ENCODE assay signal across 35 cellular contexts in genomic region chr12:113339540-113339939, GRCh38. TPM values are rescaled to one million over a fixed set of nuclear protein-coding genes. Genes with fewer than 3 reads are reported as not detected.
DNase-seq lines count a peak whose midpoint lies in the region; ATAC-seq, FAIRE-seq and TF ChIP-seq lines count a peak whose summit lies in the region.
"Had no signal": no experiment of that assay in that cellular context is flagged by ENCODE, and none has a peak within 500 bp of the region (broad histone marks: within the 10 kb centered on the region; RNA-seq: fewer than 3 reads in every experiment).

No MANE protein-coding gene starts in this region.

- no peak overlapping the region for H3K4me3 Mint-ChIP-seq in dendritic cell treated with granulocyte-macrophage colony-stimulating factor and Interleukin-4, amounts not matched to agents 40 ng/mL and 50 ng/mL, for 4 days
- H3K4me3 Mint-ChIP-seq: B cell; CD14-positive monocyte; CD4-positive, alpha-beta memory T cell; CD4-positive, alpha-beta T cell; CD8-positive, alpha-beta memory T cell; CD8-positive, alpha-beta T cell had no signal

- intact Hi-C loops in K562 (cut with micrococcal nuclease): no loop called here
- intact Hi-C loops in dendritic cell treated with granulocyte-macrophage colony-stimulating factor and Interleukin-4, amounts not matched to agents 40 ng/mL and 50 ng/mL, for 4 days (cut with micrococcal nuclease): no loop called here

- no peak for TF ChIP-seq RAD21 in K562 (CRISPR knock-in tag; conservative IDR thresholded peaks at IDR 0.05 in 1 of 2, IDR thresholded peaks at IDR 0.05 in 1 of 2)

- no peak overlapping the region for H2AFZ ChIP-seq in K562 (ENCODE audit: low read depth, low read length)

- H3K27me3 ChIP-seq in K562 (ENCODE audit: control insufficient read depth in 2 of 2, insufficient read depth in 2 of 2, low read length in 2 of 2): no peaks in the 10 kb centered on the region

- H3K9me3 ChIP-seq in HEK293 (ENCODE audit: control insufficient read depth, insufficient read depth, low read depth, low read length): no peaks in the 10 kb centered on the region
- H3K9me3 ChIP-seq in K562 (replicated peaks; ENCODE audit: control insufficient read depth, insufficient read depth, low read depth, low read length): no peaks in the 10 kb centered on the region
- H3K9me3 ChIP-seq: A549; BE2C; BLaER1; BLaER1 treated with 17β-estradiol and CSF1 and Interleukin-3, amounts not matched to agents 10 nM and 100 nM; Caco-2 had no signal

- no peak for TF ChIP-seq CTCF in HEK293 (tag by site-specific recombination; IDR thresholded peaks at IDR 0.05)
- no peak for TF ChIP-seq CTCF in K562 (IDR thresholded peaks at IDR 0.05 in 2 of 3, conservative IDR thresholded peaks at IDR 0.05 in 1 of 3; ENCODE audit: insufficient read depth in 2 of 3, low read depth in 1 of 3, low read length in 3 of 3)

- H4K20me1 ChIP-seq in K562 (replicated peaks; ENCODE audit: control insufficient read depth, insufficient read depth, low read length): no peaks in the 10 kb centered on the region
- H4K20me1 ChIP-seq: BLaER1; BLaER1 treated with 17β-estradiol and CSF1 and Interleukin-3, amounts not matched to agents 10 nM and 100 nM had no signal

- no peak for ATAC-seq in K562
- no peak for ATAC-seq in GM21528 (IDR thresholded peaks at IDR 0.05; ENCODE audit: low FRiP score, unreplicated experiment)
- ATAC-seq: A549; CD8-positive, alpha-beta T cell had no signal

- H3K36me3 ChIP-seq in HEK293 (ENCODE audit: control insufficient read depth in 2 of 2, insufficient read depth in 1 of 2, low read length in 2 of 2) (no peaks in the 10 kb centered on the region), K562 (ENCODE audit: control insufficient read depth, insufficient read depth, low read length) (no peaks in the 10 kb centered on the region)
- H3K36me3 ChIP-seq: BE2C; BLaER1; BLaER1 treated with 17β-estradiol and CSF1 and Interleukin-3, amounts not matched to agents 10 nM and 100 nM had no signal

- POLR2A ChIA-PET in HEK293 (lab: Yijun Ruan, JAX): no interaction called here
- POLR2A ChIA-PET in K562 (lab: Yijun Ruan, JAX): no interaction called here

- H3K9ac ChIP-seq in K562 (ENCODE audit: insufficient read depth in 1 of 2, low read depth in 2 of 2, low read length in 2 of 2): no peak overlapping the region
- H3K9ac ChIP-seq: BLaER1; BLaER1 treated with 17β-estradiol and CSF1 and Interleukin-3, amounts not matched to agents 10 nM and 100 nM had no signal

- H3K4me2 ChIP-seq in K562 (ENCODE audit: insufficient read depth, low read length): no peak overlapping the region
- H3K4me2 ChIP-seq: A549; BLaER1; BLaER1 treated with 17β-estradiol and CSF1 and Interleukin-3, amounts not matched to agents 10 nM and 100 nM had no signal

- H3K4me3 ChIP-seq in HEK293 (ENCODE audit: low read depth, low read length): no peak overlapping the region
- H3K4me3 ChIP-seq in K562: no peak overlapping the region
- H3K4me3 ChIP-seq: A549; BLaER1; BLaER1 treated with 17β-estradiol and CSF1 and Interleukin-3, amounts not matched to agents 10 nM and 100 nM had no signal

- CTCF ChIA-PET in HEK293 (lab: Yijun Ruan, JAX): no interaction called here
- CTCF ChIA-PET in K562 (lab: Yijun Ruan, JAX; ENCODE audit: low intra/inter-chr PET ratio): no interaction called here

- H3K27me3 Mint-ChIP-seq in dendritic cell treated with granulocyte-macrophage colony-stimulating factor and Interleukin-4, amounts not matched to agents 40 ng/mL and 50 ng/mL, for 4 days: no peaks in the 10 kb centered on the region
- H3K27me3 Mint-ChIP-seq: B cell; CD4-positive, alpha-beta memory T cell; CD4-positive, alpha-beta T cell had no signal

- no peaks in the 10 kb centered on the region for H3K9me3 Mint-ChIP-seq in dendritic cell treated with granulocyte-macrophage colony-stimulating factor and Interleukin-4, amounts not matched to agents 40 ng/mL and 50 ng/mL, for 4 days
- H3K9me3 Mint-ChIP-seq: CD4-positive, alpha-beta memory T cell; CD4-positive, alpha-beta T cell; CD4-positive, CD25-positive, alpha-beta regulatory T cell; CD8-positive, alpha-beta memory T cell; CD8-positive, alpha-beta T cell had no signal

- no TSS peak for BruUV-seq in K562 (replicated peaks; lab: Mats Ljungman, UMichigan)

- no peak for FAIRE-seq in K562 (lab: Jason Lieb, UNC)
- FAIRE-seq in H54 (lab: Jason Lieb, UNC): no peak
- FAIRE-seq: A204.1, A549, D721Med had no signal

- in situ Hi-C loops in K562 (cut with MboI): no loop called here

- 66% methylated on average over 5 of the region's 5 CpGs for WGBS in K562 (ENCODE audit: insufficient coverage, low coverage, missing lambda C conversion rate)

- DNase-seq in K562 (ENCODE audit: extremely low read depth in 1 of 4, low spot score in 3 of 4): no peak
- no peak for DNase-seq in activated gamma-delta T cell (lab: John Stamatoyannopoulos, UW)
- no peak for DNase-seq in H54 (ENCODE audit: insufficient read length, low spot score)
- DNase-seq: 8988T; ACHN; AML-193; BE2C; C1 segment of cervical spinal cord; Caco-2; Calu3; CD4-positive, alpha-beta memory T cell; CD4-positive, alpha-beta T cell; CD4-positive, CD25-positive, alpha-beta regulatory T cell; CD8-positive, alpha-beta memory T cell; CD8-positive, alpha-beta T cell; COR-L47; DMS 273 treated with DMSO at 0.1 percent for 48 hours; DMS153; DMS53; DMS79; DMS79 treated with DMSO at 0.1 percent for 48 hours; DND-41; EL had no signal

- H3K9me1 ChIP-seq in K562 (ENCODE audit: control insufficient read depth, insufficient read depth, low read length): no peaks in the 10 kb centered on the region

- no peak for TF ChIP-seq POLR2A in K562 (conservative IDR thresholded peaks at IDR 0.05)
- no peak for TF ChIP-seq POLR2A in H54 (IDR thresholded peaks at IDR 0.05; ENCODE audit: low read depth, low read length)

- H3K27ac ChIP-seq in HEK293 (ENCODE audit: extremely low read depth, low read depth, low read length) (no peak overlapping the region), K562 (ENCODE audit: extremely low read depth, low read depth, low read length) (no peak overlapping the region)
- H3K27ac ChIP-seq: 22Rv1; A549; BLaER1; BLaER1 treated with 17β-estradiol and CSF1 and Interleukin-3, amounts not matched to agents 10 nM and 100 nM; C4-2B had no signal

- H3K36me3 Mint-ChIP-seq in dendritic cell treated with granulocyte-macrophage colony-stimulating factor and Interleukin-4, amounts not matched to agents 40 ng/mL and 50 ng/mL, for 4 days (ENCODE audit: low read depth): peaks cover 4% of the 10 kb centered on the region
- H3K36me3 Mint-ChIP-seq: CD14-positive monocyte; CD4-positive, CD25-positive, alpha-beta regulatory T cell had no signal

- no peak for TF ChIP-seq EP300 in K562 (IDR thresholded peaks at IDR 0.05; ENCODE audit: low read length)

- H3K4me1 ChIP-seq in HEK293 (ENCODE audit: control insufficient read depth, insufficient read depth, low read length) (no peaks in the 10 kb centered on the region), K562 (replicated peaks in 1 of 2; ENCODE audit: control insufficient read depth in 2 of 2, insufficient read depth in 2 of 2, low read length in 2 of 2) (peaks cover 8 to 13% of the 10 kb centered on the region in 2 experiments)
- H3K4me1 ChIP-seq: A549, BE2C, Caco-2 had no signal

- peak overlapping the region; percentile 75 for H3K27ac Mint-ChIP-seq in dendritic cell treated with granulocyte-macrophage colony-stimulating factor and Interleukin-4, amounts not matched to agents 40 ng/mL and 50 ng/mL, for 4 days
- H3K27ac Mint-ChIP-seq: B cell; CD4-positive, alpha-beta memory T cell; CD4-positive, alpha-beta T cell; CD4-positive, CD25-positive, alpha-beta regulatory T cell; CD8-positive, alpha-beta memory T cell; CD8-positive, alpha-beta T cell had no signal

- peaks cover 3% of the 10 kb centered on the region for H3K79me2 ChIP-seq in K562 (ENCODE audit: control insufficient read depth, insufficient read depth, low read length)

- peaks cover 50% of the 10 kb centered on the region for H3K4me1 Mint-ChIP-seq in dendritic cell treated with granulocyte-macrophage colony-stimulating factor and Interleukin-4, amounts not matched to agents 40 ng/mL and 50 ng/mL, for 4 days (ENCODE audit: low read depth)

RNA-seq across cellular contexts. Expression of gene SLC8B1, which starts 4.6 kb away (rescaled TPM):
- 58.8 and 108 TPM in 2 replicates for total RNA-seq in K562 (2011; cell fraction: chromatin; rRNA removed; ENCODE audit: low replicate concordance)
- total RNA-seq in K562 (2011; cell fraction: nucleolus; rRNA removed): 66.5 and 71.5 TPM in 2 replicates
- total RNA-seq in K562 (2011; cell fraction: nucleoplasm; rRNA removed): 58.5 and 61.2 TPM in 2 replicates
- 18.5 and 26.3 TPM in 2 replicates for total RNA-seq in K562 (2014; rRNA removed)
- total RNA-seq in K562 (2014; rRNA removed; fragmentation: Illumina TruSeq; extraction: Trizol): 12.6 and 18.1 TPM in 2 replicates
- 21.0 and 21.2 TPM in 2 replicates for total RNA-seq in K562 (2015; rRNA removed; fragmentation: Illumina TruSeq; extraction: Trizol)
- 31.8 and 34.1 TPM in 2 replicates for total RNA-seq in K562 (2021)
- 18.2 and 25.0 TPM in 2 replicates for polyA plus RNA-seq in K562 (2011; rRNA removed)
- 35.8 and 50.0 TPM in 2 replicates for polyA plus RNA-seq in K562 (2011; cell fraction: cytosol; rRNA removed)
- 70.2 and 99.8 TPM in 2 replicates for polyA plus RNA-seq in K562 (2011; cell fraction: nucleus; rRNA removed)
- polyA plus RNA-seq in K562 (2012): 20.5 and 24.5 TPM in 2 replicates
- polyA plus RNA-seq in K562 (2014; fragmentation: Illumina TruSeq; extraction: Trizol): 23.0 and 24.1 TPM in 2 replicates
- polyA plus RNA-seq in K562 (2014; fragmentation: Nextera tagmentation; extraction: Ambion mirVana): under 1 TPM; 0.86 to 0.87 TPM
- polyA plus RNA-seq in K562 (2014; rRNA removed): 25.2 and 26.5 TPM in 2 replicates
- polyA minus RNA-seq in K562 (2011; rRNA and poly(A)+ RNA removed): 19.1 and 29.2 TPM in 2 replicates
- polyA minus RNA-seq in K562 (2011; cell fraction: cytosol; rRNA and poly(A)+ RNA removed): 18.6 and 20.4 TPM in 2 replicates
- polyA minus RNA-seq in K562 (2011; cell fraction: nucleus; rRNA and poly(A)+ RNA removed): 27.6 and 36.0 TPM in 2 replicates

RNA-seq across cellular contexts. Expression of gene PLBD2, which starts 18.8 kb away (rescaled TPM):
- total RNA-seq in K562 (2011; cell fraction: chromatin; rRNA removed; ENCODE audit: low replicate concordance): 26.2 and 43.8 TPM in 2 replicates
- 42.6 and 46.5 TPM in 2 replicates for total RNA-seq in K562 (2011; cell fraction: nucleolus; rRNA removed)
- total RNA-seq in K562 (2011; cell fraction: nucleoplasm; rRNA removed): 41.1 and 61.7 TPM in 2 replicates
- 7.2 and 9.1 TPM in 2 replicates for total RNA-seq in K562 (2014; rRNA removed)
- 1.3 and 2.4 TPM in 2 replicates for total RNA-seq in K562 (2014; rRNA removed; fragmentation: Illumina TruSeq; extraction: Trizol)
- 4.1 and 4.4 TPM in 2 replicates for total RNA-seq in K562 (2015; rRNA removed; fragmentation: Illumina TruSeq; extraction: Trizol)
- 33.1 and 37.4 TPM in 2 replicates for total RNA-seq in K562 (2021)
- polyA plus RNA-seq in K562 (2011; rRNA removed): 5.5 and 7.8 TPM in 2 replicates
- 11.4 and 15.3 TPM in 2 replicates for polyA plus RNA-seq in K562 (2011; cell fraction: cytosol; rRNA removed)
- 8.5 and 11.2 TPM in 2 replicates for polyA plus RNA-seq in K562 (2011; cell fraction: nucleus; rRNA removed)
- 18.7 and 28.0 TPM in 2 replicates for polyA plus RNA-seq in K562 (2012)
- polyA plus RNA-seq in K562 (2014; fragmentation: Illumina TruSeq; extraction: Trizol): 31.3 and 33.7 TPM in 2 replicates
- polyA plus RNA-seq in K562 (2014; fragmentation: Nextera tagmentation; extraction: Ambion mirVana): 1 to 10 TPM; 5.0 to 6.0 TPM
- polyA plus RNA-seq in K562 (2014; rRNA removed): 16.4 and 17.6 TPM in 2 replicates
- 7.4 and 11.0 TPM in 2 replicates for polyA minus RNA-seq in K562 (2011; rRNA and poly(A)+ RNA removed)
- 21.5 and 26.5 TPM in 2 replicates for polyA minus RNA-seq in K562 (2011; cell fraction: cytosol; rRNA and poly(A)+ RNA removed)
- 6.9 and 7.3 TPM in 2 replicates for polyA minus RNA-seq in K562 (2011; cell fraction: nucleus; rRNA and poly(A)+ RNA removed)

Comparison
In these comparisons a context has a peak if more than half of its experiments do, and no peak if none do; other contexts are left out.
1. Of the 44 proteins assayed by ChIP-seq in both K562 and HEK293: peak only in K562: TRIM28; only in HEK293: none; in both: none; in neither: 43.